ENCODE assay signal across 1 cellular context in genomic region chr18:68418881-68419280, GRCh38.
TF ChIP-seq lines count a peak whose summit lies in the region.

No MANE protein-coding gene starts in this region.

TF ChIP-seq in SK-N-SH, 30 proteins besides CTCF, POLR2A, EP300 and RAD21 (continued from another document):
- TF ChIP-seq ZBTB33 (IDR thresholded peaks at IDR 0.05; ENCODE audit: borderline replicate concordance, low read depth) (no peak), SMC3 (IDR thresholded peaks at IDR 0.05; ENCODE audit: low read depth, low read length) (no peak), FOXJ3 (CRISPR knock-in tag; IDR thresholded peaks at IDR 0.05) (no peak), TCF12 (IDR thresholded peaks at IDR 0.05) (peak; percentile 59), GABPA (IDR thresholded peaks at IDR 0.05; ENCODE audit: low read depth) (no peak)
